20 cellular contexts compared by ENCODE assay signal in genomic region chr14:34502826-34503225, GRCh38. TPM values are rescaled to one million over a fixed set of nuclear protein-coding genes. Genes with fewer than 3 reads are reported as not detected.
DNase-seq lines count a peak whose midpoint lies in the region; ATAC-seq and TF ChIP-seq lines count a peak whose summit lies in the region.
"Had no signal": no experiment of that assay in that cellular context is flagged by ENCODE, and none has a peak within 500 bp of the region (broad histone marks: within the 10 kb centered on the region; RNA-seq: fewer than 3 reads in every experiment).

No MANE protein-coding gene starts in this region.

- CTCF ChIA-PET in CD8-positive, alpha-beta memory T cell (lab: Charles Lee), result no interaction called here

- POLR2A ChIA-PET in CD8-positive, alpha-beta memory T cell (lab: Charles Lee), result no interaction called here

- intact Hi-C loops in left ventricle myocardium inferior (cut with micrococcal nuclease), result no loop called here
- intact Hi-C loops in cardiac septum (cut with DNase I), result no loop called here
- intact Hi-C loops in colonic mucosa (cut with DNase I), result no loop called here

- H3K27ac ChIP-seq in left ventricle myocardium inferior (replicated peaks) (peak overlapping the region; percentile 28), colonic mucosa (peak overlapping the region; percentile 20)
- H3K27ac ChIP-seq in CD8-positive, alpha-beta memory T cell (ENCODE audit: low read depth, low read length), result no peak overlapping the region
- H3K27ac ChIP-seq: body of pancreas, upper lobe of left lung had no signal

- H3K9me3 ChIP-seq in left ventricle myocardium inferior (replicated peaks) (no peaks in the 10 kb centered on the region), colonic mucosa (no peaks in the 10 kb centered on the region)
- no peaks in the 10 kb centered on the region for H3K9me3 ChIP-seq in CD8-positive, alpha-beta memory T cell (ENCODE audit: low read length)
- H3K9me3 ChIP-seq: body of pancreas, upper lobe of left lung had no signal

- no peaks in the 10 kb centered on the region for H3K9me3 Mint-ChIP-seq in CD8-positive, alpha-beta memory T cell
- H3K9me3 Mint-ChIP-seq: activated naive CD4-positive, alpha-beta T cell treated with anti-CD3 and anti-CD28 coated beads for 36 hours; CD14-positive monocyte; stimulated activated naive CD8-positive, alpha-beta T cell treated with anti-CD3 and anti-CD28 coated beads, Interleukin-15, Interleukin-2, amounts not matched to agents 100 ng/mL and 50 ng/mL, for 24 hours had no signal

- H3K27me3 ChIP-seq in left ventricle myocardium inferior (ENCODE audit: low read depth) (no peaks in the 10 kb centered on the region), colonic mucosa (no peaks in the 10 kb centered on the region)
- no peaks in the 10 kb centered on the region for H3K27me3 ChIP-seq in CD8-positive, alpha-beta memory T cell (ENCODE audit: insufficient read depth, low read length, poor library complexity, severe bottlenecking)
- H3K27me3 ChIP-seq: body of pancreas, upper lobe of left lung had no signal

- H3K36me3 ChIP-seq in left ventricle myocardium inferior (no peaks in the 10 kb centered on the region), colonic mucosa (no peaks in the 10 kb centered on the region)
- no peaks in the 10 kb centered on the region for H3K36me3 ChIP-seq in CD8-positive, alpha-beta memory T cell (ENCODE audit: insufficient read depth, low read length)
- H3K36me3 ChIP-seq: upper lobe of left lung had no signal

- H3K4me1 ChIP-seq in left ventricle myocardium inferior, result peaks cover 7% of the 10 kb centered on the region
- no peaks in the 10 kb centered on the region for H3K4me1 ChIP-seq in colonic mucosa
- H3K4me1 ChIP-seq in CD8-positive, alpha-beta memory T cell (ENCODE audit: insufficient read depth, low read length), result no peaks in the 10 kb centered on the region
- H3K4me1 ChIP-seq: body of pancreas, upper lobe of left lung had no signal

- no peaks in the 10 kb centered on the region for H3K27me3 Mint-ChIP-seq in CD8-positive, alpha-beta memory T cell
- H3K27me3 Mint-ChIP-seq: stimulated activated naive CD8-positive, alpha-beta T cell treated with anti-CD3 and anti-CD28 coated beads, Interleukin-15, Interleukin-2, amounts not matched to agents 100 ng/mL and 50 ng/mL, for 24 hours had no signal

- no peak overlapping the region for H3K9ac ChIP-seq in colonic mucosa (ENCODE audit: low read depth in 2 of 2, low read length in 2 of 2)

- no peaks in the 10 kb centered on the region for H3K4me1 Mint-ChIP-seq in CD8-positive, alpha-beta memory T cell
- H3K4me1 Mint-ChIP-seq: CD14-positive monocyte had no signal

- H3K4me3 ChIP-seq in left ventricle myocardium inferior, result no peak overlapping the region
- H3K4me3 ChIP-seq in colonic mucosa, result no peak overlapping the region
- H3K4me3 ChIP-seq in CD8-positive, alpha-beta memory T cell (ENCODE audit: low read length), result no peak overlapping the region
- H3K4me3 ChIP-seq: body of pancreas, upper lobe of left lung had no signal

- H3K27ac Mint-ChIP-seq in CD8-positive, alpha-beta memory T cell, result no peak overlapping the region
- H3K27ac Mint-ChIP-seq: activated naive CD4-positive, alpha-beta T cell treated with anti-CD3 and anti-CD28 coated beads for 36 hours; CD14-positive monocyte; stimulated activated naive CD8-positive, alpha-beta T cell treated with anti-CD3 and anti-CD28 coated beads, Interleukin-15, Interleukin-2, amounts not matched to agents 100 ng/mL and 50 ng/mL, for 24 hours had no signal

- DNase-seq in left ventricle myocardium inferior (no peak), cardiac septum (ENCODE audit: low spot score) (no peak), colonic mucosa (no peak), left kidney (ENCODE audit: low read depth, low spot score) (peak; percentile 8), smooth muscle cell of the brain vasculature (ENCODE audit: low read depth, low spot score) (peak; percentile 52), left lobe of liver (ENCODE audit: low spot score) (no peak), NCI-H1092 (lab: John Stamatoyannopoulos, UW) (no peak)
- no peak for DNase-seq in CD8-positive, alpha-beta memory T cell
- DNase-seq: 8988T; activated CD4-positive, alpha-beta T cell treated with anti-CD3 and anti-CD28 coated beads, Interleukin-2, amount 50 U/mL, for 1 hour; activated naive CD4-positive, alpha-beta T cell treated with anti-CD3 and anti-CD28 coated beads for 36 hours; body of pancreas; DMS153; HCEC 1CT; NCI-H1436 treated with DMSO at 0.1 percent for 48 hours; NCI-H2171 treated with DMSO at 0.1 percent for 48 hours; RPMI8226; upper lobe of left lung had no signal

- no peak for TF ChIP-seq CTCF in left ventricle myocardium inferior (IDR thresholded peaks at IDR 0.05; ENCODE audit: borderline replicate concordance)
- no peak for TF ChIP-seq CTCF in colonic mucosa (IDR thresholded peaks at IDR 0.05)

- ATAC-seq in left lobe of liver, result no peak
- ATAC-seq: body of pancreas had no signal

- no peaks in the 10 kb centered on the region for H3K36me3 Mint-ChIP-seq in CD8-positive, alpha-beta memory T cell
- H3K36me3 Mint-ChIP-seq: CD14-positive monocyte had no signal

- H3K4me3 Mint-ChIP-seq in CD8-positive, alpha-beta memory T cell, result no peak overlapping the region
- H3K4me3 Mint-ChIP-seq: activated naive CD4-positive, alpha-beta T cell treated with anti-CD3 and anti-CD28 coated beads for 36 hours; CD14-positive monocyte; stimulated activated naive CD8-positive, alpha-beta T cell treated with anti-CD3 and anti-CD28 coated beads, Interleukin-15, Interleukin-2, amounts not matched to agents 100 ng/mL and 50 ng/mL, for 24 hours had no signal

RNA-seq across cellular contexts. Expression of gene EAPP, which starts 36.7 kb away (rescaled TPM):
- total RNA-seq in left ventricle myocardium inferior (17.5 TPM), cardiac septum (17.1 TPM), colonic mucosa (10 to 100 TPM; 34.7 to 59.7 TPM), left lobe of liver (15.5 TPM)
- total RNA-seq in CD8-positive, alpha-beta memory T cell, result 10 to 100 TPM; 36.4 to 38.6 TPM
- polyA plus RNA-seq in CD8-positive, alpha-beta memory T cell, result 96.2 TPM

RNA-seq across cellular contexts. Expression of gene SPTSSA, which starts 40.8 kb away (rescaled TPM):
- total RNA-seq in left ventricle myocardium inferior (13.5 TPM), cardiac septum (11.5 TPM), colonic mucosa (10 to 100 TPM; 35.3 to 60.9 TPM), left lobe of liver (14.8 TPM)
- 10 to 100 TPM; 11.6 to 12.0 TPM for total RNA-seq in CD8-positive, alpha-beta memory T cell
- 9.9 TPM for polyA plus RNA-seq in CD8-positive, alpha-beta memory T cell

Comparison
In these comparisons a context has a peak if more than half of its experiments do, and no peak if none do; other contexts are left out.
1. DNase-seq: peak in left kidney (single experiment) and smooth muscle cell of the brain vasculature (single experiment); none in left ventricle myocardium inferior (single experiment), cardiac septum (single experiment), colonic mucosa (single experiment), left lobe of liver (single experiment), NCI-H1092 (single experiment) and CD8-positive, alpha-beta memory T cell (0 of 5).